Comparison of ENCODE assay signal across 24 cellular contexts in the genomic region with DNA sequence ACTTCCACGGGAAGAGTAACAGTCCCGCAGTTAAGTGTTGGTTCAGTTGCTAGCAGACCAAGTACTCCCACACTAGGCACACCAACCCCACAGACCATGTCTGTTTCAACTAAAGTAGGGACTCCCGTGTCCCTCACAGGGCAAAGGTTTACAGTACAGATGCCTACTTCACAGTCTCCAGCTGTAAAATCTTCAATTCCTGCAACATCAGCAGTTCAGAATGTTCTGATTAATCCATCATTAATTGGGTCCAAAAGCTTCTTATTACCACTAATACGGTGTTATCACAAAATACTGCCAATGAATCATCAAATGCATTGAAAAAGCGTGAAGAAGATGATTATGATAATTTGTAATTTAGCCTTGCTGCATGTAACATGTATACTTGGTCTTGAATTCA.
"Had no signal": no experiment of that assay in that cellular context is flagged by ENCODE, and none has a peak within 500 bp of the region (broad histone marks: within the 10 kb centered on the region; RNA-seq: fewer than 3 reads in every experiment).

No MANE protein-coding gene starts in this region.

- H3K4me3 ChIP-seq: MG63, SJSA1, SK-N-MC had no signal

- H3K27me3 ChIP-seq: MG63, SJSA1 had no signal

- FAIRE-seq: RCC 7860 had no signal

- H3K9me3 ChIP-seq: SJSA1 had no signal

- DNase-seq: Karpas-422, KG1, MG63, NCI-H1092, NCI-H1105 treated with DMSO at 0.1 percent for 48 hours, NCI-H1417 treated with DMSO at 0.1 percent for 48 hours, NCI-H146, NCI-H1694 treated with DMSO at 0.1 percent for 48 hours, NCI-H1930, NCI-H2081, NCI-H2107, NCI-H2171, NCI-H226, NCI-H446, NCI-H510A, NCI-H524 treated with DMSO at 0.1 percent for 48 hours, NCI-H69, NCI-H774, Right ventricle myocardium superior, RPMI8226, SIG-M5 had no signal

- H3K36me3 ChIP-seq: SJSA1 had no signal

- H3K27ac ChIP-seq: SJSA1, SK-N-MC had no signal

- H3K4me1 ChIP-seq: SJSA1 had no signal
